In genomic region chr13:30194906-30195305, GRCh38 we compare ENCODE assay signal across 18 cellular contexts.
"Had no signal": no experiment of that assay in that cellular context is flagged by ENCODE, and none has a peak within 500 bp of the region (broad histone marks: within the 10 kb centered on the region; RNA-seq: fewer than 3 reads in every experiment).

No MANE protein-coding gene starts in this region.

- H3K27ac Mint-ChIP-seq: activated CD8-positive, alpha-beta T cell treated with anti-CD3 and anti-CD28 coated beads for 36 hours; activated naive CD4-positive, alpha-beta T cell treated with anti-CD3 and anti-CD28 coated beads for 36 hours; stimulated activated naive CD8-positive, alpha-beta T cell treated with anti-CD3 and anti-CD28 coated beads, Interleukin-15, amount 100 ng/mL, for 72 hours had no signal

- H3K4me3 Mint-ChIP-seq: activated CD8-positive, alpha-beta T cell treated with anti-CD3 and anti-CD28 coated beads for 36 hours; activated naive CD4-positive, alpha-beta T cell treated with anti-CD3 and anti-CD28 coated beads for 36 hours; central memory CD8-positive, alpha-beta T cell; stimulated activated naive CD8-positive, alpha-beta T cell treated with anti-CD3 and anti-CD28 coated beads, Interleukin-15, amount 100 ng/mL, for 72 hours had no signal

- H3K4me3 ChIP-seq: colonic mucosa, gastrocnemius medialis, testis, upper lobe of left lung had no signal

- H3K4me1 ChIP-seq: colonic mucosa, gastrocnemius medialis, testis, upper lobe of left lung had no signal

- DNase-seq: activated CD4-positive, alpha-beta T cell treated with anti-CD3 and anti-CD28 coated beads for 4 hours; activated CD8-positive, alpha-beta T cell treated with anti-CD3 and anti-CD28 coated beads for 36 hours; activated naive CD4-positive, alpha-beta T cell treated with anti-CD3 and anti-CD28 coated beads for 36 hours; activated T-cell treated with anti-CD3 and anti-CD28 coated beads, Interleukin-2, amount 50 U/mL, for 1 hour; aorta; brain microvascular endothelial cell; colonic mucosa; gastrocnemius medialis; head of caudate nucleus; kidney; midbrain; retina; stimulated activated CD4-positive, alpha-beta T cell treated with anti-CD3 and anti-CD28 coated beads, Interleukin-12 subunit alpha, Interleukin-12 subunit beta, amount 100 ng/mL, for 4 hours; stimulated activated CD4-positive, alpha-beta T cell treated with anti-CD3 and anti-CD28 coated beads, Interleukin-2, amount 100 ng/mL, for 24 hours; stimulated activated naive CD8-positive, alpha-beta T cell treated with anti-CD3 and anti-CD28 coated beads, Interleukin-15, amount 100 ng/mL, for 72 hours; testis; upper lobe of left lung had no signal

- H3K9me3 ChIP-seq: colonic mucosa, gastrocnemius medialis, testis, upper lobe of left lung had no signal

- H3K9me3 Mint-ChIP-seq: activated CD8-positive, alpha-beta T cell treated with anti-CD3 and anti-CD28 coated beads for 36 hours; activated naive CD4-positive, alpha-beta T cell treated with anti-CD3 and anti-CD28 coated beads for 36 hours; central memory CD8-positive, alpha-beta T cell; stimulated activated naive CD8-positive, alpha-beta T cell treated with anti-CD3 and anti-CD28 coated beads, Interleukin-15, amount 100 ng/mL, for 72 hours had no signal

- H3K27ac ChIP-seq: brain microvascular endothelial cell, colonic mucosa, gastrocnemius medialis, testis, upper lobe of left lung had no signal

- H3K27me3 ChIP-seq: brain microvascular endothelial cell, colonic mucosa, gastrocnemius medialis, testis, upper lobe of left lung had no signal

- H3K36me3 ChIP-seq: brain microvascular endothelial cell, colonic mucosa, gastrocnemius medialis, upper lobe of left lung had no signal

- H3K27me3 Mint-ChIP-seq: activated CD8-positive, alpha-beta T cell treated with anti-CD3 and anti-CD28 coated beads for 36 hours; central memory CD8-positive, alpha-beta T cell; stimulated activated naive CD8-positive, alpha-beta T cell treated with anti-CD3 and anti-CD28 coated beads, Interleukin-15, amount 100 ng/mL, for 72 hours had no signal

- H3K4me1 Mint-ChIP-seq: central memory CD8-positive, alpha-beta T cell; stimulated activated naive CD8-positive, alpha-beta T cell treated with anti-CD3 and anti-CD28 coated beads, Interleukin-15, amount 100 ng/mL, for 72 hours had no signal
